ENCODE assay signal across 27 cellular contexts in genomic region chr12:106183735-106184134, GRCh38. TPM values are rescaled to one million over a fixed set of nuclear protein-coding genes. Genes with fewer than 3 reads are reported as not detected.
A peak's percentile ranks its signal among the peaks of the same experiment; 100 is the strongest.
DNase-seq lines count a peak whose midpoint lies in the region; ATAC-seq, FAIRE-seq and TF ChIP-seq lines count a peak whose summit lies in the region.
"Had no signal": no experiment of that assay in that cellular context is flagged by ENCODE, and none has a peak within 500 bp of the region (broad histone marks: within the 10 kb centered on the region; RNA-seq: fewer than 3 reads in every experiment).

No MANE protein-coding gene starts in this region.

- in situ Hi-C loops in HepG2 (cut with HindIII; ENCODE audit: extremely low pct_ligation_motif_present, low pct_unique_long_range_greater_than_20kb), result no loop called here

- ATAC-seq in right lobe of liver, result peak in 3 of 4 donors; percentile 21 to 82 (median 68)
- no peak for ATAC-seq in HepG2
- ATAC-seq in left lobe of liver, result peak; percentile 77
- ATAC-seq in natural killer cell, result no peak
- ATAC-seq: A549 had no signal

- no peak for FAIRE-seq in HepG2 (lab: Jason Lieb, UNC)
- FAIRE-seq: A549, D721Med, GM19239, H1 had no signal

- H4K20me1 ChIP-seq in HepG2 (ENCODE audit: insufficient read depth, low read length), result no peaks in the 10 kb centered on the region
- H4K20me1 ChIP-seq: BLaER1 treated with 17β-estradiol and CSF1 and Interleukin-3, amounts not matched to agents 10 nM and 100 nM had no signal

- no peak overlapping the region for H3K9ac ChIP-seq in HepG2 (ENCODE audit: insufficient read depth, low read depth, low read length)
- H3K9ac ChIP-seq in parathyroid adenoma, result no peak overlapping the region
- H3K9ac ChIP-seq: BLaER1 treated with 17β-estradiol and CSF1 and Interleukin-3, amounts not matched to agents 10 nM and 100 nM; GM23248 had no signal

- TF ChIP-seq POLR2A in right lobe of liver (IDR thresholded peaks at IDR 0.05) (no peak), HepG2 (IDR thresholded peaks at IDR 0.05; ENCODE audit: insufficient read depth in 1 of 2, low read depth in 2 of 2, low read length in 2 of 2) (no peak), uterus (IDR thresholded peaks at IDR 0.05) (no peak)

- no peaks in the 10 kb centered on the region for H3K4me1 ChIP-seq in right lobe of liver
- H3K4me1 ChIP-seq in HepG2 (ENCODE audit: insufficient read depth, low read length), result peaks cover 39% of the 10 kb centered on the region
- peaks cover 47% of the 10 kb centered on the region for H3K4me1 ChIP-seq in parathyroid adenoma
- peaks cover 0 to 18% of the 10 kb centered on the region in 2 donors for H3K4me1 ChIP-seq in uterus
- H3K4me1 ChIP-seq: A549; BE2C; BLaER1 treated with 17β-estradiol and CSF1 and Interleukin-3, amounts not matched to agents 10 nM and 100 nM had no signal

- TF ChIP-seq EP300 in HepG2 (IDR thresholded peaks at IDR 0.05; ENCODE audit: low read depth in 2 of 2, low read length in 2 of 2) (no peak), HepG2 (CRISPR knock-in tag; IDR thresholded peaks at IDR 0.05; ENCODE audit: borderline replicate concordance) (no peak)

- 70% methylated on average over 4 of the region's 4 CpGs for WGBS in right lobe of liver (ENCODE audit: insufficient coverage, low coverage, low lambda C conversion rate, missing lambda C conversion rate)
- 64% methylated on average over 4 of the region's 4 CpGs for WGBS in HepG2 (ENCODE audit: low lambda C conversion rate)

- H3K27me3 ChIP-seq in right lobe of liver, result no peaks in the 10 kb centered on the region
- H3K27me3 ChIP-seq in HepG2 (ENCODE audit: control insufficient read depth in 1 of 2, insufficient read depth in 2 of 2, low read length in 2 of 2), result no peaks in the 10 kb centered on the region
- no peaks in the 10 kb centered on the region for H3K27me3 ChIP-seq in parathyroid adenoma (ENCODE audit: control insufficient read depth, insufficient read depth, low read length)
- no peaks in the 10 kb centered on the region for H3K27me3 ChIP-seq in uterus
- H3K27me3 ChIP-seq: BE2C; BLaER1 treated with 17β-estradiol and CSF1 and Interleukin-3, amounts not matched to agents 10 nM and 100 nM had no signal

- H3K9me3 ChIP-seq in right lobe of liver, result no peaks in the 10 kb centered on the region
- no peaks in the 10 kb centered on the region for H3K9me3 ChIP-seq in HepG2 (ENCODE audit: low read length)
- no peaks in the 10 kb centered on the region for H3K9me3 ChIP-seq in parathyroid adenoma (ENCODE audit: control insufficient read depth, low read length)
- no peaks in the 10 kb centered on the region for H3K9me3 ChIP-seq in uterus
- H3K9me3 ChIP-seq: A549; BE2C; BLaER1 treated with 17β-estradiol and CSF1 and Interleukin-3, amounts not matched to agents 10 nM and 100 nM had no signal

- no peaks in the 10 kb centered on the region for H3K9me3 Mint-ChIP-seq in natural killer cell
- no peaks in the 10 kb centered on the region for H3K9me3 Mint-ChIP-seq in chondrocyte (ENCODE audit: low read depth)
- H3K9me3 Mint-ChIP-seq: CD14-positive monocyte; CD4-positive, alpha-beta T cell; CD8-positive, alpha-beta memory T cell had no signal

- H3K4me2 ChIP-seq in HepG2 (ENCODE audit: low read depth, low read length) (no peak overlapping the region), parathyroid adenoma (ENCODE audit: low read length) (no peak overlapping the region)
- H3K4me2 ChIP-seq: A549; BLaER1 treated with 17β-estradiol and CSF1 and Interleukin-3, amounts not matched to agents 10 nM and 100 nM had no signal

- DNase-seq in right lobe of liver (no peak), HepG2 (ENCODE audit: low spot score) (no peak), left lobe of liver (ENCODE audit: low spot score) (no peak), uterus (no peak), natural killer cell (no peak), GM10248 (ENCODE audit: extremely low spot score) (no peak), chondrocyte (ENCODE audit: low spot score) (no peak)
- DNase-seq: 8988T; ACHN; AML-193; BE2C; CD4-positive, alpha-beta T cell; CD8-positive, alpha-beta memory T cell; DMS 273 treated with DMSO at 0.1 percent for 48 hours; DMS79; EL; GDM1; GM23248; H7; HCEC 1CT had no signal

- H3K27ac ChIP-seq in right lobe of liver (no peak overlapping the region), HepG2 (ENCODE audit: extremely low read length, insufficient read depth, low read length) (no peak overlapping the region), parathyroid adenoma (no peak overlapping the region), uterus (peak overlapping the region; percentile 14 to 78)
- H3K27ac ChIP-seq: A549; BLaER1 treated with 17β-estradiol and CSF1 and Interleukin-3, amounts not matched to agents 10 nM and 100 nM; GM23248 had no signal

- H3K79me2 ChIP-seq in HepG2 (ENCODE audit: insufficient read depth, low read length), result no peaks in the 10 kb centered on the region
- no peaks in the 10 kb centered on the region for H3K79me2 ChIP-seq in parathyroid adenoma

- H2AFZ ChIP-seq in HepG2 (ENCODE audit: low read length) (no peak overlapping the region), parathyroid adenoma (peak overlapping the region; percentile 13)
- H2AFZ ChIP-seq: GM23248 had no signal

- H3K4me3 ChIP-seq in right lobe of liver (no peak overlapping the region), HepG2 (replicated peaks in 1 of 3; ENCODE audit: insufficient read depth in 1 of 3, low read depth in 2 of 3, low read length in 3 of 3) (no peak overlapping the region), parathyroid adenoma (ENCODE audit: low read depth, low read length) (no peak overlapping the region), uterus (no peak overlapping the region)
- H3K4me3 ChIP-seq: A549; BLaER1 treated with 17β-estradiol and CSF1 and Interleukin-3, amounts not matched to agents 10 nM and 100 nM; GM23248 had no signal

- H3K36me3 ChIP-seq in right lobe of liver (no peaks in the 10 kb centered on the region), HepG2 (replicated peaks in 1 of 2; ENCODE audit: control insufficient read depth in 1 of 2, insufficient read depth in 2 of 2, low read length in 2 of 2) (no peaks in the 10 kb centered on the region), parathyroid adenoma (ENCODE audit: control insufficient read depth, insufficient read depth, low read length) (no peaks in the 10 kb centered on the region), uterus (no peaks in the 10 kb centered on the region)
- H3K36me3 ChIP-seq: BE2C; BLaER1 treated with 17β-estradiol and CSF1 and Interleukin-3, amounts not matched to agents 10 nM and 100 nM had no signal

- no peak for TF ChIP-seq RAD21 in HepG2 (CRISPR knock-in tag; IDR thresholded peaks at IDR 0.05)

- BruUV-seq in HepG2 (replicated peaks; lab: Mats Ljungman, UMichigan), result no TSS peak

- CTCF ChIA-PET in HepG2 (lab: Yijun Ruan, JAX; ENCODE audit: low intra/inter-chr PET ratio, low total read pairs), result no interaction called here
- CTCF ChIA-PET in GM10248 (lab: Yijun Ruan, JAX), result no interaction called here

- H3K36me3 Mint-ChIP-seq in natural killer cell (no peaks in the 10 kb centered on the region), chondrocyte (ENCODE audit: low read depth) (no peaks in the 10 kb centered on the region)
- H3K36me3 Mint-ChIP-seq: CD14-positive monocyte; CD8-positive, alpha-beta memory T cell had no signal

- H3K4me3 Mint-ChIP-seq in natural killer cell (no peak overlapping the region), chondrocyte (ENCODE audit: unreplicated experiment) (no peak overlapping the region)
- H3K4me3 Mint-ChIP-seq: CD14-positive monocyte; CD4-positive, alpha-beta T cell; CD8-positive, alpha-beta memory T cell had no signal

- H3K27me3 Mint-ChIP-seq in natural killer cell (ENCODE audit: low read depth in 2 of 2), result peaks cover 2 to 9% of the 10 kb centered on the region in 2 donors
- no peaks in the 10 kb centered on the region for H3K27me3 Mint-ChIP-seq in chondrocyte (ENCODE audit: low read depth)

- TF ChIP-seq CTCF in right lobe of liver (IDR thresholded peaks at IDR 0.05) (no peak), HepG2 (CRISPR knock-in tag; IDR thresholded peaks at IDR 0.05) (no peak), parathyroid adenoma (IDR thresholded peaks at IDR 0.05) (no peak), uterus (IDR thresholded peaks at IDR 0.05) (no peak), natural killer cell (IDR thresholded peaks at IDR 0.05) (no peak), GM10248 (IDR thresholded peaks at IDR 0.05; ENCODE audit: control extremely low read depth, extremely low read depth, low read depth, missing control alignments) (no peak), chondrocyte (IDR thresholded peaks at IDR 0.05) (no peak)

- H3K27ac Mint-ChIP-seq in natural killer cell, result no peak overlapping the region
- no peak overlapping the region for H3K27ac Mint-ChIP-seq in chondrocyte (ENCODE audit: unreplicated experiment)
- H3K27ac Mint-ChIP-seq: CD14-positive monocyte; CD4-positive, alpha-beta T cell had no signal

- intact Hi-C loops in right lobe of liver (cut with DNase I) (no loop called here), HepG2 (cut with micrococcal nuclease; ENCODE audit: unreplicated experiment) (no loop called here), uterus (cut with DNase I; ENCODE audit: low total_unique reads) (no loop called here), natural killer cell (cut with micrococcal nuclease) (no loop called here)

- POLR2A ChIA-PET in HepG2 (lab: Yijun Ruan, JAX), result no interaction called here
- POLR2A ChIA-PET in GM10248 (lab: Yijun Ruan, JAX), result no interaction called here

- no peaks in the 10 kb centered on the region for H3K4me1 Mint-ChIP-seq in natural killer cell
- H3K4me1 Mint-ChIP-seq in chondrocyte (ENCODE audit: low read depth), result peaks cover 9% of the 10 kb centered on the region
- H3K4me1 Mint-ChIP-seq: CD14-positive monocyte; CD8-positive, alpha-beta memory T cell had no signal

RNA-seq across cellular contexts. Expression of gene NUAK1, which starts 45.0 kb away (rescaled TPM):
- total RNA-seq in right lobe of liver (10 to 100 TPM in 1 of 6 experiments, 1 to 10 TPM in 5; 2.0 to 11.0 (median 3.5) TPM), HepG2 (2016; rRNA removed; fragmentation: Illumina TruSeq; extraction: Trizol) (1.9 and 2.0 TPM in 2 replicates), left lobe of liver (3.4 TPM), uterus (10 to 100 TPM in 3 of 4 donors, 1 to 10 TPM in 1; 9.4 to 56.8 (median 26.8) TPM), natural killer cell (10 to 100 TPM in 1 of 3 donors, 1 to 10 TPM in 2; 1.4 to 10.9 (median 3.4) TPM), chondrocyte (78.1 to 81.4 TPM (median 78.5 TPM) in 3 replicates)
- 0.20 and 1.1 TPM in 2 replicates for total RNA-seq in HepG2 (2016; cell fraction: cytosol; rRNA removed; fragmentation: Illumina TruSeq; extraction: Trizol; ENCODE audit: low read depth)
- total RNA-seq in HepG2 (2016; cell fraction: insoluble cytoplasmic fraction; rRNA removed; fragmentation: Illumina TruSeq; extraction: Trizol), result 1.7 and 2.1 TPM in 2 replicates
- total RNA-seq in HepG2 (2016; cell fraction: membrane; rRNA removed; fragmentation: Illumina TruSeq; extraction: Trizol), result 1.1 and 1.8 TPM in 2 replicates
- 1.8 and 1.9 TPM in 2 replicates for total RNA-seq in HepG2 (2016; cell fraction: nucleus; rRNA removed; fragmentation: Illumina TruSeq; extraction: Trizol)
- polyA plus RNA-seq in HepG2 (2011; rRNA removed), result 0.74 and 1.7 TPM in 2 replicates
- 0.79 and 1.2 TPM in 2 replicates for polyA plus RNA-seq in HepG2 (2011; cell fraction: cytosol; rRNA removed)
- polyA plus RNA-seq in HepG2 (2011; cell fraction: nucleus; rRNA removed), result 0.69 and 1.3 TPM in 2 replicates
- polyA plus RNA-seq in HepG2 (2012), result 0.40 and 1.4 TPM in 2 replicates
- 0.08 and 0.11 TPM in 2 replicates for polyA plus RNA-seq in HepG2 (2016; cell fraction: cytosol; fragmentation: Illumina TruSeq; extraction: Trizol; ENCODE audit: low read depth)
- 1.7 TPM in 2 replicates for polyA plus RNA-seq in HepG2 (2016; cell fraction: insoluble cytoplasmic fraction; fragmentation: Illumina TruSeq; extraction: Trizol; ENCODE audit: low read depth)
- 0.32 and 0.37 TPM in 2 replicates for polyA plus RNA-seq in HepG2 (2016; cell fraction: membrane; fragmentation: Illumina TruSeq; extraction: Trizol; ENCODE audit: low read depth)
- polyA plus RNA-seq in HepG2 (2016; cell fraction: nucleus; fragmentation: Illumina TruSeq; extraction: Trizol; ENCODE audit: insufficient read depth, low read depth), result 1.9 TPM in 2 replicates
- 2.5 and 4.9 TPM in 2 replicates for polyA minus RNA-seq in HepG2 (2011; rRNA and poly(A)+ RNA removed; ENCODE audit: low replicate concordance)
- 0.89 and 1.6 TPM in 2 replicates for polyA minus RNA-seq in HepG2 (2011; cell fraction: cytosol; rRNA and poly(A)+ RNA removed)
- polyA minus RNA-seq in HepG2 (2011; cell fraction: nucleus; rRNA and poly(A)+ RNA removed), result 1.6 and 2.3 TPM in 2 replicates
- total RNA-seq: CD8-positive, alpha-beta memory T cell had no signal
- polyA plus RNA-seq: CD14-positive monocyte had no signal

Comparison
In these comparisons a context has a peak if more than half of its experiments do, and no peak if none do; other contexts are left out.
1. ATAC-seq: peak in right lobe of liver (3 of 4) and left lobe of liver (single experiment); none in HepG2 (single experiment) and natural killer cell (0 of 3).
2. H3K27ac ChIP-seq: peak in uterus (2 of 2); none in right lobe of liver (0 of 3), HepG2 (single experiment) and parathyroid adenoma (single experiment).